Comparison of ENCODE assay signal across 1 cellular context in genomic region chr9:137316012-137316981, GRCh38.
A peak's percentile ranks its signal among the peaks of the same experiment; 100 is the strongest.
TF ChIP-seq lines count a peak whose summit lies in the region.

No MANE protein-coding gene starts in this region.

TF ChIP-seq in endothelial cell of umbilical vein, 7 proteins besides CTCF, POLR2A, EP300 and RAD21:
- no peak for TF ChIP-seq GATA2 (IDR thresholded peaks at IDR 0.05; ENCODE audit: insufficient read depth, insufficient read length, low read depth, low read length)
- TF ChIP-seq POLR2AphosphoS5 (IDR thresholded peaks at IDR 0.05; ENCODE audit: insufficient read depth, low read depth, low read length): peak; percentile 52
